Comparison of ENCODE assay signal across 1 cellular context in the genomic region with DNA sequence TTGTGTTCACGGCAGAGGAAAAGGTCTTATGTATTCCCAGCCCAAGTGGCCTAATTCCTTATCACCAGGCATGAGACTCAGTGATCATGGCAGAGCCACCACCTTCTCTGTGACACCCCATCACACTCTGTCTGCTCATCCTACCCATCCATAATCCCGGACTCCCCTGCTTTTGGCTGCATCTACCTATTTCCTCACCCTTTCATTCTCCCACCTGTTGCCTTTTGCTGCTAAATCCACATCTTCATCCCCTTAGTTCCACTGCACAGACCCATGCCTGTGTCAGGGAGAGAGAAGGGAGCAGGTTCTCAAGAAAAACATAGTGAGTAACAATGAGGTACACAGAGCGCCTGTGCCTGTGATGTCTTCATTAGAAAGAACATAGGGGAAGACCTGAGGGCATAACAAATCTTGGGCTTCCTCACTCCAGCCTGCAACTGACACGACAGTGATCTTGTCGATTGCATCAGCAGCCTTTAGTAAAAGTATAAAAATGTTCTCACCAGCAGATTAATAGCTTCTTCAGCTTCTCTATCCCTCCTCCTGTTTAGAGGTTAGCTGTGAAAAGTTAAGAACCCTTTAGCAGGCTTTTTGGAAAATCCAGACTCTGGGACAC.
TF ChIP-seq lines count a peak whose summit lies in the region.

No MANE protein-coding gene starts in this region.

TF ChIP-seq in HEK293, 187 proteins besides CTCF, POLR2A, EP300 and RAD21 (continued from another document):
- TF ChIP-seq, protein P1, sequence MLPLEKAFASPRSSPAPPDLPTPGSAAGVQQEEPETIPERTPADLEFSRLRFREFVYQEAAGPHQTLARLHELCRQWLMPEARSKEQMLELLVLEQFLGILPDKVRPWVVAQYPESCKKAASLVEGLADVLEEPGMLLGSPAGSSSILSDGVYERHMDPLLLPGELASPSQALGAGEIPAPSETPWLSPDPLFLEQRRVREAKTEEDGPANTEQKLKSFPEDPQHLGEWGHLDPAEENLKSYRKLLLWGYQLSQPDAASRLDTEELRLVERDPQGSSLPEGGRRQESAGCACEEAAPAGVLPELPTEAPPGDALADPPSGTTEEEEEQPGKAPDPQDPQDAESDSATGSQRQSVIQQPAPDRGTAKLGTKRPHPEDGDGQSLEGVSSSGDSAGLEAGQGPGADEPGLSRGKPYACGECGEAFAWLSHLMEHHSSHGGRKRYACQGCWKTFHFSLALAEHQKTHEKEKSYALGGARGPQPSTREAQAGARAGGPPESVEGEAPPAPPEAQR (tag by site-specific recombination; IDR thresholded peaks at IDR 0.05) = no peak
